Comparison of ENCODE assay signal across 8 cellular contexts in the genomic region with DNA sequence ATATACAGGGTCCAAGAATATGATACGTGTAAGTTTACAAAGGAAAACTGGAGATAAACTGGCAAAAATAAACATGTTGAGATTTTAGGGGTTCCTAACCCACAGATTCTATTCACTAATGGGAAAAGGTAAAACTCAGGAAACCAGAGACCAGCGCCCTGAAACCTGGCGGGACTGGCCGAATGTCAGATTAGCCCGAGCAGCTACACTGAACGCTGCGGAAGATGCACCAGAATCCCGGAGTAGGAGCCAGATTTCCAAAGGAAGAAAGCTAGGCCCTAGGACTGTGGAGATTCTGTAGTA. TPM values are rescaled to one million over a fixed set of nuclear protein-coding genes. Genes with fewer than 3 reads are reported as not detected.
DNase-seq lines count a peak whose midpoint lies in the region; ATAC-seq lines count a peak whose summit lies in the region.

No MANE protein-coding gene starts in this region.

- peak; percentile 31 for ATAC-seq in GM19324 (IDR thresholded peaks at IDR 0.05; ENCODE audit: low FRiP score, unreplicated experiment)
- ATAC-seq in HG03045 (IDR thresholded peaks at IDR 0.05; ENCODE audit: unreplicated experiment): peak; percentile 29
- peak; percentile 18 for ATAC-seq in activated T-helper 17 cell treated with anti-CD3 and anti-CD28 coated beads, Interleukin-2, amount 50 U/mL, for 72 hours (replicated peaks)

- H3K9me3 ChIP-seq in iPS-15b (ENCODE audit: control insufficient read depth, insufficient read depth, low read length): no peaks in the 10 kb centered on the region

- no peaks in the 10 kb centered on the region for H3K4me1 Mint-ChIP-seq in activated T-helper 17 cell treated with anti-CD3 and anti-CD28 coated beads, Interleukin-2, amount 50 U/mL, for 72 hours
- peaks cover 25% of the 10 kb centered on the region for H3K4me1 Mint-ChIP-seq in stimulated activated naive CD8-positive, alpha-beta T cell treated with anti-CD3 and anti-CD28 coated beads, Interleukin-15, Interleukin-2, amounts not matched to agents 100 ng/mL and 50 ng/mL, for 24 hours (ENCODE audit: low read depth)

- no peaks in the 10 kb centered on the region for H3K27me3 ChIP-seq in iPS-15b (ENCODE audit: control insufficient read depth, insufficient read depth, low read length)

- H3K4me1 ChIP-seq in iPS-15b (ENCODE audit: control insufficient read depth, insufficient read depth, low read length): no peaks in the 10 kb centered on the region

- no peak overlapping the region for H3K4me3 Mint-ChIP-seq in activated T-helper 17 cell treated with anti-CD3 and anti-CD28 coated beads, Interleukin-2, amount 50 U/mL, for 72 hours
- H3K4me3 Mint-ChIP-seq in stimulated activated naive CD8-positive, alpha-beta T cell treated with anti-CD3 and anti-CD28 coated beads, Interleukin-15, Interleukin-2, amounts not matched to agents 100 ng/mL and 50 ng/mL, for 24 hours: no peak overlapping the region

- peak overlapping the region; percentile 84 for H3K9ac ChIP-seq in iPS-15b (ENCODE audit: low read depth, low read length)

- H3K4me3 ChIP-seq in iPS-15b (ENCODE audit: low read depth, low read length): peak overlapping the region; percentile 96

- peaks cover 10% of the 10 kb centered on the region for H3K36me3 Mint-ChIP-seq in activated T-helper 17 cell treated with anti-CD3 and anti-CD28 coated beads, Interleukin-2, amount 50 U/mL, for 72 hours (ENCODE audit: low read depth)
- H3K36me3 Mint-ChIP-seq in stimulated activated naive CD8-positive, alpha-beta T cell treated with anti-CD3 and anti-CD28 coated beads, Interleukin-15, Interleukin-2, amounts not matched to agents 100 ng/mL and 50 ng/mL, for 24 hours (ENCODE audit: low read depth): peaks cover 5% of the 10 kb centered on the region

- no peaks in the 10 kb centered on the region for H3K27me3 Mint-ChIP-seq in activated T-helper 17 cell treated with anti-CD3 and anti-CD28 coated beads, Interleukin-2, amount 50 U/mL, for 72 hours
- H3K27me3 Mint-ChIP-seq in stimulated activated naive CD8-positive, alpha-beta T cell treated with anti-CD3 and anti-CD28 coated beads, Interleukin-15, Interleukin-2, amounts not matched to agents 100 ng/mL and 50 ng/mL, for 24 hours: no peaks in the 10 kb centered on the region

- DNase-seq in ecto neural progenitor cell (ENCODE audit: low spot score) (no peak), inferior parietal cortex (ENCODE audit: extremely low spot score) (no peak), middle frontal gyrus (ENCODE audit: extremely low spot score, low spot score) (no peak)

- H3K9me3 Mint-ChIP-seq in activated T-helper 17 cell treated with anti-CD3 and anti-CD28 coated beads, Interleukin-2, amount 50 U/mL, for 72 hours: no peaks in the 10 kb centered on the region
- no peaks in the 10 kb centered on the region for H3K9me3 Mint-ChIP-seq in stimulated activated naive CD8-positive, alpha-beta T cell treated with anti-CD3 and anti-CD28 coated beads, Interleukin-15, Interleukin-2, amounts not matched to agents 100 ng/mL and 50 ng/mL, for 24 hours

- no peak overlapping the region for H3K27ac Mint-ChIP-seq in activated T-helper 17 cell treated with anti-CD3 and anti-CD28 coated beads, Interleukin-2, amount 50 U/mL, for 72 hours
- peak overlapping the region; percentile 100 for H3K27ac Mint-ChIP-seq in stimulated activated naive CD8-positive, alpha-beta T cell treated with anti-CD3 and anti-CD28 coated beads, Interleukin-15, Interleukin-2, amounts not matched to agents 100 ng/mL and 50 ng/mL, for 24 hours

- no peaks in the 10 kb centered on the region for H3K36me3 ChIP-seq in iPS-15b (ENCODE audit: control insufficient read depth, insufficient read depth, low read length)

RNA-seq across cellular contexts. Expression of gene WDR75, which starts 0.7 kb away (rescaled TPM):
- total RNA-seq in activated T-helper 17 cell treated with anti-CD3 and anti-CD28 coated beads, Interleukin-2, amount 50 U/mL, for 72 hours: 10 to 100 TPM; 44.5 to 46.5 TPM
